21 cellular contexts compared by ENCODE assay signal in the genomic region with DNA sequence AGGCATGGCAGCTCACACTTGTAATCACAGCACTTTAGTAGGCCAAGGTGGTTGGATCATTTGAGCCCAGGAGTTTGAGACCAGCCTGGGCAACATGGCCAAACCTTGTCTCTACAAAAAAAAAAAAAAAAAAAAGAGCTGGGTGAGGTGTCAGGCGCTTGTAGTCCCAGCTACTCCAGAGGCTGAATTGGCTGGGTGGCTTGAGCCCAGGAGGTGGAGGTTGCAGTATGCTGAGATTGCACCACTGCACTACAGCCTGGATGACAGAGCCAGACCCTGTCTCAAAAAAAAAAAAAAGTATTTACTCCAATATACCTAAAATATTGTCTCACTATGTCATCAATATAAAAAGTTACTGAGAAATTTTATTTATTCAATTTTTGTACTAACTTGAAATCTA. TPM values are rescaled to one million over a fixed set of nuclear protein-coding genes. Genes with fewer than 3 reads are reported as not detected.
DNase-seq lines count a peak whose midpoint lies in the region; ATAC-seq and TF ChIP-seq lines count a peak whose summit lies in the region.
"Had no signal": no experiment of that assay in that cellular context is flagged by ENCODE, and none has a peak within 500 bp of the region (broad histone marks: within the 10 kb centered on the region; RNA-seq: fewer than 3 reads in every experiment).

No MANE protein-coding gene starts in this region.

- TF ChIP-seq POLR2A in gastroesophageal sphincter (IDR thresholded peaks at IDR 0.05) = no peak

- H3K36me3 Mint-ChIP-seq in endothelial cell (ENCODE audit: low read depth, unreplicated experiment) = peaks cover 4% of the 10 kb centered on the region

- H3K4me2 ChIP-seq in Loucy (ENCODE audit: low read depth, low read length, poor library complexity, severe bottlenecking) = peak overlapping the region; percentile 93
- H3K4me2 ChIP-seq: A549; BLaER1 treated with 17β-estradiol and CSF1 and Interleukin-3, amounts not matched to agents 10 nM and 100 nM had no signal

- peaks cover 6% of the 10 kb centered on the region for H3K4me1 Mint-ChIP-seq in endothelial cell (ENCODE audit: unreplicated experiment)

- H3K27ac Mint-ChIP-seq in endothelial cell (ENCODE audit: unreplicated experiment) = no peak overlapping the region
- H3K27ac Mint-ChIP-seq: CD14-positive monocyte; CD4-positive, alpha-beta T cell; CD8-positive, alpha-beta memory T cell had no signal

- H3K27me3 Mint-ChIP-seq in endothelial cell (ENCODE audit: unreplicated experiment) = peaks cover 6% of the 10 kb centered on the region
- H3K27me3 Mint-ChIP-seq: CD4-positive, alpha-beta T cell; CD8-positive, alpha-beta memory T cell had no signal

- ATAC-seq in right cardiac atrium = no peak
- no peak for ATAC-seq in gastroesophageal sphincter
- ATAC-seq: A549 had no signal

- no peak for TF ChIP-seq CTCF in right atrium auricular region (IDR thresholded peaks at IDR 0.05)
- TF ChIP-seq CTCF in Loucy (conservative IDR thresholded peaks at IDR 0.05; ENCODE audit: low read length) = no peak
- no peak for TF ChIP-seq CTCF in VCaP (conservative IDR thresholded peaks at IDR 0.05)
- no peak for TF ChIP-seq CTCF in endothelial cell (IDR thresholded peaks at IDR 0.05; ENCODE audit: unreplicated experiment)
- no peak for TF ChIP-seq CTCF in gastroesophageal sphincter (IDR thresholded peaks at IDR 0.05)

- H3K27ac ChIP-seq in right atrium auricular region = no peak overlapping the region
- no peak overlapping the region for H3K27ac ChIP-seq in right cardiac atrium (ENCODE audit: low read length)
- H3K27ac ChIP-seq in VCaP = peak overlapping the region; percentile 86
- no peak overlapping the region for H3K27ac ChIP-seq in gastroesophageal sphincter
- H3K27ac ChIP-seq: A549; BLaER1 treated with 17β-estradiol and CSF1 and Interleukin-3, amounts not matched to agents 10 nM and 100 nM had no signal

- no peaks in the 10 kb centered on the region for H3F3A ChIP-seq in Loucy (ENCODE audit: low read depth)

- peaks cover 0 to 11% of the 10 kb centered on the region in 2 donors for H3K4me1 ChIP-seq in right atrium auricular region
- H3K4me1 ChIP-seq in right cardiac atrium (ENCODE audit: control insufficient read depth, insufficient read depth, low read length) = no peaks in the 10 kb centered on the region
- H3K4me1 ChIP-seq in Loucy (ENCODE audit: insufficient read depth, low read length, poor library complexity, severe bottlenecking) = peaks cover 41% of the 10 kb centered on the region
- H3K4me1 ChIP-seq in gastroesophageal sphincter = peaks cover 0 to 32% (median 3%) of the 10 kb centered on the region in 3 donors
- H3K4me1 ChIP-seq: BE2C had no signal

- intact Hi-C loops in right cardiac atrium (cut with DNase I) = loop anchor here in 1 of 4 donors (10.0 kb wide), 1 partner anchor 196 kb away; the partner anchor contains the start of gene GOLGA1

- WGBS in right cardiac atrium = 63% methylated on average over 1 of the region's 1 CpG
- WGBS in gastroesophageal sphincter (ENCODE audit: low coverage in 1 of 2), 2 donors = 80 to 86% methylated on average over 1 of the region's 1 CpG

- no peaks in the 10 kb centered on the region for H3K9me3 ChIP-seq in right atrium auricular region
- H3K9me3 ChIP-seq in right cardiac atrium (ENCODE audit: control insufficient read depth, low read length) = no peaks in the 10 kb centered on the region
- no peaks in the 10 kb centered on the region for H3K9me3 ChIP-seq in Loucy (ENCODE audit: insufficient read depth, low read depth, low read length)
- H3K9me3 ChIP-seq in gastroesophageal sphincter = no peaks in the 10 kb centered on the region
- H3K9me3 ChIP-seq: A549; BE2C; BLaER1 treated with 17β-estradiol and CSF1 and Interleukin-3, amounts not matched to agents 10 nM and 100 nM; HAP-1 had no signal

- no peaks in the 10 kb centered on the region for H3K27me3 ChIP-seq in right atrium auricular region
- no peaks in the 10 kb centered on the region for H3K27me3 ChIP-seq in right cardiac atrium (ENCODE audit: control insufficient read depth, insufficient read depth)
- no peaks in the 10 kb centered on the region for H3K27me3 ChIP-seq in Loucy (ENCODE audit: insufficient read depth, low read length, poor library complexity, severe bottlenecking)
- no peaks in the 10 kb centered on the region for H3K27me3 ChIP-seq in gastroesophageal sphincter
- H3K27me3 ChIP-seq: BE2C; BLaER1 treated with 17β-estradiol and CSF1 and Interleukin-3, amounts not matched to agents 10 nM and 100 nM had no signal

- no peak for TF ChIP-seq EP300 in gastroesophageal sphincter (IDR thresholded peaks at IDR 0.05)

- DNase-seq in right atrium auricular region (ENCODE audit: low spot score) (peak; percentile 30), right cardiac atrium (no peak), endothelial cell (ENCODE audit: low spot score) (no peak), HPDE6-E6E7 (ENCODE audit: extremely low spot score) (no peak)
- DNase-seq: 8988T; ACHN; AML-193; BE2C; CD4-positive, alpha-beta T cell; CD8-positive, alpha-beta memory T cell; DMS 273 treated with DMSO at 0.1 percent for 48 hours; DMS79; GF-D8; GOT3 had no signal

- no peak overlapping the region for H2AFZ ChIP-seq in Loucy (ENCODE audit: low read length)

- H3K4me3 ChIP-seq in right atrium auricular region = no peak overlapping the region
- no peak overlapping the region for H3K4me3 ChIP-seq in right cardiac atrium (ENCODE audit: low read length)
- peak overlapping the region; percentile 90 for H3K4me3 ChIP-seq in Loucy (ENCODE audit: low read length, poor library complexity, severe bottlenecking)
- H3K4me3 ChIP-seq in gastroesophageal sphincter = no peak overlapping the region
- H3K4me3 ChIP-seq: A549; BLaER1 treated with 17β-estradiol and CSF1 and Interleukin-3, amounts not matched to agents 10 nM and 100 nM; HAP-1 had no signal

- no peaks in the 10 kb centered on the region for H3K9me3 Mint-ChIP-seq in endothelial cell (ENCODE audit: unreplicated experiment)
- H3K9me3 Mint-ChIP-seq: CD4-positive, alpha-beta T cell; CD8-positive, alpha-beta memory T cell had no signal

- no peaks in the 10 kb centered on the region for H3K9me2 ChIP-seq in Loucy (replicated peaks; ENCODE audit: low read depth, low read length)

- peak overlapping the region; percentile 89 for H3K9ac ChIP-seq in Loucy (ENCODE audit: low read depth, low read length, poor library complexity, severe bottlenecking)
- H3K9ac ChIP-seq: BLaER1 treated with 17β-estradiol and CSF1 and Interleukin-3, amounts not matched to agents 10 nM and 100 nM had no signal

- H3K4me3 Mint-ChIP-seq in endothelial cell (ENCODE audit: unreplicated experiment) = no peak overlapping the region
- H3K4me3 Mint-ChIP-seq: CD14-positive monocyte had no signal

- H3K36me3 ChIP-seq in right atrium auricular region = no peaks in the 10 kb centered on the region
- H3K36me3 ChIP-seq in Loucy (ENCODE audit: insufficient read depth, low read length) = no peaks in the 10 kb centered on the region
- peaks cover 0 to 15% of the 10 kb centered on the region in 2 donors for H3K36me3 ChIP-seq in gastroesophageal sphincter

- peaks cover 75% of the 10 kb centered on the region for H3K79me2 ChIP-seq in Loucy (ENCODE audit: insufficient read depth, low read length)

- H4K20me1 ChIP-seq in Loucy (ENCODE audit: insufficient read depth, low read length, poor library complexity, severe bottlenecking) = peaks cover 45% of the 10 kb centered on the region

RNA-seq across cellular contexts. Expression of gene SCAI, which starts 2.8 kb away (rescaled TPM):
- total RNA-seq in right atrium auricular region (1 to 10 TPM; 4.0 to 5.3 TPM), right cardiac atrium (1 to 10 TPM; 4.8 to 5.5 (median 4.9) TPM), endothelial cell (ENCODE audit: unreplicated experiment) (12.3 TPM), gastroesophageal sphincter (10 to 100 TPM in 1 of 4 donors, 1 to 10 TPM in 3; 6.9 to 15.9 (median 7.7) TPM)
- polyA plus RNA-seq in right cardiac atrium = 1.9 TPM

RNA-seq across cellular contexts. Expression of gene PPP6C, which starts 49.0 kb away (rescaled TPM):
- total RNA-seq in right atrium auricular region (10 to 100 TPM; 28.5 to 32.9 TPM), right cardiac atrium (10 to 100 TPM; 34.5 to 43.1 (median 37.4) TPM), endothelial cell (ENCODE audit: unreplicated experiment) (46.0 TPM), gastroesophageal sphincter (10 to 100 TPM; 28.5 to 49.9 (median 38.0) TPM)
- 19.8 TPM for polyA plus RNA-seq in right cardiac atrium

RNA-seq across cellular contexts. Expression of gene RABEPK, which starts 59.8 kb away (rescaled TPM):
- total RNA-seq in right atrium auricular region = 10 to 100 TPM in 1 of 2 donors, 1 to 10 TPM in 1; 7.5 to 12.1 TPM
- 10 to 100 TPM in 3 of 4 donors, 1 to 10 TPM in 1; 8.8 to 12.7 (median 11.4) TPM for total RNA-seq in right cardiac atrium
- 12.0 TPM for polyA plus RNA-seq in right cardiac atrium
- 8.5 TPM for total RNA-seq in endothelial cell (ENCODE audit: unreplicated experiment)
- total RNA-seq in gastroesophageal sphincter = 10 to 100 TPM; 10.9 to 16.5 (median 13.4) TPM
